In the genomic region with DNA sequence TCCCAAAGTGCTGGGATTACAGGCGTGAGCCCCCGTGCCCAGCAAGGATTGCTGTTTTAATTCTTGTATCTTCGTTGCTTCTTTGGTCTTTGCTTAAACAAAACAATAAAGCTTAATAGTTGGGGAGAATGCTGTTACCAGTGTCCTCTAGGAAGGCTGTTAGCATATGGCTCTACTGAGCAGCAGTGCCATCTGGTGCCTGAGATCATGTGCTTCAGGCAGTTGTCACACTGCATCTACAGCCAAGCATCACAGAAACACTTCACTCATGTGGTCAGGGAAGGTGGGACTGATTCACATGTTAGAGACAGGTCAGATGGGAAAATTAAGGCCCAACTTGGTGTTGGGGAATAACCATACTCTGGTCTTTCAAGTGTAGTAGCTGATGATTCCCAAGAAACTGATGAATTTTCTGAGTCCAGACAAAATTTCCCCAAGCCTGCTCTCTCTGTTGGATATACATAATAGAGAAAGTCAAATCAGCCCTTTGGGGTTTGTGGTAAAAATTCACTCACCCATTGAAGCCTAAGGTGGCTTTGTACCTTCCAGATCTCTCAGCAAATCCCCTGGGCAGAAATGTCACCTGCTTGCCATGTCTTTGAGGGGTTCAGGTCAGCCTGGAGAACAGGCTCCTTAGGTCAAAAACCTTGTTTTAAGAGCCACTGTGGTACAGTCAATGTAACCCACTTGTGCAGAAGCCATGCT, we compare ENCODE assay signal across 8 cellular contexts. TPM values are rescaled to one million over a fixed set of nuclear protein-coding genes. Genes with fewer than 3 reads are reported as not detected.
DNase-seq lines count a peak whose midpoint lies in the region; ATAC-seq and TF ChIP-seq lines count a peak whose summit lies in the region.

No MANE protein-coding gene starts in this region.

- peak; percentile 12 for DNase-seq in NCI-H1436 (lab: John Stamatoyannopoulos, UW)
- no peak for DNase-seq in NCI-H1436 treated with DMSO at 0.1 percent for 48 hours (lab: John Stamatoyannopoulos, UW)
- peak; percentile 50 for DNase-seq in GM20000 (ENCODE audit: low spot score)
- DNase-seq in NAMALWA (ENCODE audit: low spot score) = peak; percentile 81
- peak; percentile 15 to 18 for DNase-seq in activated CD4-positive, alpha-beta T cell treated with anti-CD3 and anti-CD28 coated beads, Interleukin-2, amount 50 U/mL, for 48 hours
- peak in 40 of 42 donors; percentile 18 to 76 (median 56) for DNase-seq in head of caudate nucleus
- no peak for DNase-seq in sciatic nerve (ENCODE audit: low spot score)

- intact Hi-C loops in head of caudate nucleus (cut with DNase I) (no loop called here), sciatic nerve (cut with DNase I) (no loop called here)

- ATAC-seq in sciatic nerve (peak; percentile 71), HG02678 (IDR thresholded peaks at IDR 0.05; ENCODE audit: unreplicated experiment) (no peak)

- peak; percentile 39 for TF ChIP-seq CTCF in GM20000 (IDR thresholded peaks at IDR 0.05; ENCODE audit: extremely low read depth, missing control alignments)

RNA-seq across cellular contexts. Expression of a gene that starts 28.4 kb away (rescaled TPM):
- total RNA-seq in sciatic nerve = 19.2 TPM

RNA-seq across cellular contexts. Expression of a gene that starts 43.0 kb away (rescaled TPM):
- not detected for total RNA-seq in sciatic nerve

RNA-seq across cellular contexts. Expression of a gene that starts 48.3 kb away (rescaled TPM):
- 42.8 TPM for total RNA-seq in sciatic nerve

Comparison
In these comparisons a context has a peak if more than half of its experiments do, and no peak if none do; other contexts are left out.
1. DNase-seq: peak in NCI-H1436 (single experiment), GM20000 (single experiment), NAMALWA (single experiment), activated CD4-positive, alpha-beta T cell treated with anti-CD3 and anti-CD28 coated beads, Interleukin-2, amount 50 U/mL, for 48 hours (2 of 2) and head of caudate nucleus (40 of 42); none in NCI-H1436 treated with DMSO at 0.1 percent for 48 hours (single experiment) and sciatic nerve (single experiment).